ENCODE assay signal across 11 cellular contexts in the genomic region with DNA sequence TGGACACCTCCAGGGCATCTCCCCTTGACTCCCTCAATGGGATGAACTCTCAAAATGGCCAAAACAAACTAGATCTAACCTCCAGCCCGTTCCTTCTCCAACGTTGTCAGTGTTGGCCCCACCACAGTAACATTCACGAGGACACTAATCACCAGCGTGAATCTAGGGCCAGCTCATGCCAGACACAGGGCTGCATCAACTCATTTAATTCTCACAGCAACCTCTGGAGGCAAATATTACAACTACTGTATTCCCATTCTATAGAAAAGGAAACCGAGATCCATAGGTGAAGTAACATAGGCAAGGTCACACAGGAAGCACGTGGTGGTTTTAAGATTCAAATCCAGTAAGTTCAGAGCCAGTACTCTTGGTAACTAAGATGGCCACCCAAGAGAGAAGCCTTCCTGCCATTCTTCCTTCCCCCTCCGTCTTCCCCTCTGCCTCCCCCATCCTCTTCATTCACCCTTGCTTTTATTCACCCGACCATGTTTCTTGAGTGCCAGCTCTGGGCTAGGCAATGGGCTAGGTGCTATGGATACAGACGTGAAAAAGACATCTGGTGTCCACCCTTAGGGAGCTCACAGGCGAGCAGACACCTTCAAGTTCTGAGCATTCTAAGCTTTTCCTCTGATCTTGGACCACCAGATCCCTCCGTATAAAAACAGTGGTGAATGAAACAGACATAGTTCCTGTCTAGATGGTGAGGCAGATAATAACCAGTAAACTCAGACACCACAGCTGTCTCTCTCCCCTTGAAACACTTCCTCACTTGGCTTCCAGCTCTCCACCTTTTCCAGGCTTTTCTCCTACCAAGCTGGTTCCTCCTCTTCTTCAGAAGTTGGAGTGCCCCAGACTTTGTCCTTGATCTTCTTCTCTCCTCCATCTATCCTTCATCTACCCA. TPM values are rescaled to one million over a fixed set of nuclear protein-coding genes. Genes with fewer than 3 reads are reported as not detected.
A peak's percentile ranks its signal among the peaks of the same experiment; 100 is the strongest.
DNase-seq lines count a peak whose midpoint lies in the region; ATAC-seq and TF ChIP-seq lines count a peak whose summit lies in the region.
"Had no signal": no experiment of that assay in that cellular context is flagged by ENCODE, and none has a peak within 500 bp of the region (broad histone marks: within the 10 kb centered on the region; RNA-seq: fewer than 3 reads in every experiment).

No MANE protein-coding gene starts in this region.

- H3K36me3 ChIP-seq in OCI-LY3 (replicated peaks; ENCODE audit: low read depth, low read length) = no peaks in the 10 kb centered on the region
- no peaks in the 10 kb centered on the region for H3K36me3 ChIP-seq in esophagus squamous epithelium
- H3K36me3 ChIP-seq: sigmoid colon had no signal

- WGBS in esophagus squamous epithelium, 2 donors = 43 to 47% methylated on average over 6 to 10 of the region's 11 CpGs

- H3K27me3 Mint-ChIP-seq in activated T-cell treated with anti-CD3 and anti-CD28 coated beads, Interleukin-2, amount 50 U/mL, for 4 hours (ENCODE audit: low read depth) = peaks cover 80% of the 10 kb centered on the region
- peaks cover 88% of the 10 kb centered on the region for H3K27me3 Mint-ChIP-seq in stimulated activated naive CD8-positive, alpha-beta T cell treated with anti-CD3 and anti-CD28 coated beads, Interleukin-15, amount 100 ng/mL, for 72 hours

- peak overlapping the region; percentile 47 for H3K9ac ChIP-seq in OCI-LY3 (ENCODE audit: low read length)

- H3K27me3 ChIP-seq in OCI-LY3 (ENCODE audit: low read depth, low read length) (peaks cover 31% of the 10 kb centered on the region), esophagus squamous epithelium (peaks cover 0 to 97% (median 7%) of the 10 kb centered on the region in 4 donors)

- no peak for TF ChIP-seq POLR2A in esophagus squamous epithelium (IDR thresholded peaks at IDR 0.05)

- peak overlapping the region; percentile 82 for H3K4me3 ChIP-seq in OCI-LY3 (ENCODE audit: low read length)
- peak overlapping the region; percentile 56 to 74 (median 58) for H3K4me3 ChIP-seq in esophagus squamous epithelium

- intact Hi-C loops in esophagus squamous epithelium (cut with DNase I) = loop anchor here (10.0 kb wide), 1 partner anchor 195 kb away; no protein-coding TSS in a partner anchor

- H3K4me1 ChIP-seq in OCI-LY3 (ENCODE audit: low read length) = peaks cover 11% of the 10 kb centered on the region
- peaks cover 13 to 31% (median 14%) of the 10 kb centered on the region in 3 donors for H3K4me1 ChIP-seq in esophagus squamous epithelium

- H3K9me3 Mint-ChIP-seq in activated T-cell treated with anti-CD3 and anti-CD28 coated beads, Interleukin-2, amount 50 U/mL, for 4 hours = no peaks in the 10 kb centered on the region
- no peaks in the 10 kb centered on the region for H3K9me3 Mint-ChIP-seq in stimulated activated naive CD8-positive, alpha-beta T cell treated with anti-CD3 and anti-CD28 coated beads, Interleukin-15, amount 100 ng/mL, for 72 hours

- no peaks in the 10 kb centered on the region for H3K79me2 ChIP-seq in OCI-LY3 (ENCODE audit: low read length)

- H3K4me3 Mint-ChIP-seq in activated T-cell treated with anti-CD3 and anti-CD28 coated beads, Interleukin-2, amount 50 U/mL, for 4 hours = peak overlapping the region; percentile 79
- H3K4me3 Mint-ChIP-seq in stimulated activated naive CD8-positive, alpha-beta T cell treated with anti-CD3 and anti-CD28 coated beads, Interleukin-15, amount 100 ng/mL, for 72 hours = peak overlapping the region; percentile 83 to 90

- peak overlapping the region; percentile 84 for H3K4me2 ChIP-seq in OCI-LY3 (ENCODE audit: low read length)

- no peak for ATAC-seq in activated T-cell treated with anti-CD3 and anti-CD28 coated beads, Interleukin-2, amount 50 U/mL, for 4 hours
- ATAC-seq in stimulated activated naive CD8-positive, alpha-beta T cell treated with anti-CD3 and anti-CD28 coated beads, Interleukin-15, amount 100 ng/mL, for 72 hours = no peak
- no peak for ATAC-seq in GM21737 (IDR thresholded peaks at IDR 0.05; ENCODE audit: unreplicated experiment)
- ATAC-seq in GM21360 (IDR thresholded peaks at IDR 0.05; ENCODE audit: unreplicated experiment) = no peak

- H3K9me3 ChIP-seq in OCI-LY3 (ENCODE audit: insufficient read depth, low read length) = no peaks in the 10 kb centered on the region
- no peaks in the 10 kb centered on the region for H3K9me3 ChIP-seq in esophagus squamous epithelium
- H3K9me3 ChIP-seq: sigmoid colon had no signal

- no peaks in the 10 kb centered on the region for H3K36me3 Mint-ChIP-seq in activated T-cell treated with anti-CD3 and anti-CD28 coated beads, Interleukin-2, amount 50 U/mL, for 4 hours (ENCODE audit: insufficient read depth)

- no peak overlapping the region for H3K27ac ChIP-seq in OCI-LY3 (ENCODE audit: low read length)
- no peak overlapping the region for H3K27ac ChIP-seq in esophagus squamous epithelium
- H3K27ac ChIP-seq: sigmoid colon had no signal

- TF ChIP-seq CTCF in OCI-LY3 (IDR thresholded peaks at IDR 0.05; ENCODE audit: low read depth, low read length) (no peak), esophagus squamous epithelium (IDR thresholded peaks at IDR 0.05) (no peak)

- H3K4me1 Mint-ChIP-seq in activated T-cell treated with anti-CD3 and anti-CD28 coated beads, Interleukin-2, amount 50 U/mL, for 4 hours (ENCODE audit: low read depth) = peaks cover 21% of the 10 kb centered on the region
- peaks cover 27% of the 10 kb centered on the region for H3K4me1 Mint-ChIP-seq in stimulated activated naive CD8-positive, alpha-beta T cell treated with anti-CD3 and anti-CD28 coated beads, Interleukin-15, amount 100 ng/mL, for 72 hours

- H2AFZ ChIP-seq in OCI-LY3 (ENCODE audit: low read depth, low read length) = peak overlapping the region; percentile 42; the same call in 1 of the 2 replicates

- peak overlapping the region in 1 of 2 donors; percentile 72 for H3K27ac Mint-ChIP-seq in stimulated activated naive CD8-positive, alpha-beta T cell treated with anti-CD3 and anti-CD28 coated beads, Interleukin-15, amount 100 ng/mL, for 72 hours

- DNase-seq in activated T-cell treated with anti-CD3 and anti-CD28 coated beads, Interleukin-2, amount 50 U/mL, for 4 hours = no peak
- no peak for DNase-seq in activated T-cell treated with anti-CD3 and anti-CD28 coated beads for 4 hours
- no peak for DNase-seq in esophagus squamous epithelium (lab: John Stamatoyannopoulos, UW)
- no peak for DNase-seq in stimulated activated naive CD8-positive, alpha-beta T cell treated with anti-CD3 and anti-CD28 coated beads, Interleukin-15, amount 100 ng/mL, for 72 hours
- no peak for DNase-seq in 8988T
- DNase-seq: sigmoid colon had no signal

- no peaks in the 10 kb centered on the region for H4K20me1 ChIP-seq in OCI-LY3 (ENCODE audit: insufficient read depth, low read length)

RNA-seq across cellular contexts. Expression of gene CCM2L, which starts 9.6 kb away (rescaled TPM):
- total RNA-seq in activated T-cell treated with anti-CD3 and anti-CD28 coated beads, Interleukin-2, amount 50 U/mL, for 4 hours = not detected
- total RNA-seq in esophagus squamous epithelium = 1 to 10 TPM in 3 of 4 donors, under 1 TPM in 1; 0.80 to 4.8 (median 3.1) TPM
- total RNA-seq: T-helper 1 cell treated with Interleukin-12 subunit alpha and Interleukin-12 subunit beta and Interleukin-4 antibody, amounts not matched to agents 30 ng/mL and 1 ng/mL, for 36 hours had no signal

RNA-seq across cellular contexts. Expression of gene HCK, which starts 32.2 kb away (rescaled TPM):
- under 1 TPM in 2 of 3 donors, not detected in 1; 0.13 to 0.46 TPM for total RNA-seq in activated T-cell treated with anti-CD3 and anti-CD28 coated beads, Interleukin-2, amount 50 U/mL, for 4 hours
- 10 to 100 TPM in 2 of 4 donors, 1 to 10 TPM in 2; 3.0 to 16.9 (median 6.7) TPM for total RNA-seq in esophagus squamous epithelium

RNA-seq across cellular contexts. Expression of gene XKR7, which starts 51.9 kb away (rescaled TPM):
- total RNA-seq in activated T-cell treated with anti-CD3 and anti-CD28 coated beads, Interleukin-2, amount 50 U/mL, for 4 hours = not detected
- not detected for total RNA-seq in esophagus squamous epithelium
- total RNA-seq: subcutaneous adipose tissue; T-helper 1 cell treated with Interleukin-12 subunit alpha and Interleukin-12 subunit beta and Interleukin-4 antibody, amounts not matched to agents 30 ng/mL and 1 ng/mL, for 36 hours had no signal
